ENCODE assay signal across 16 cellular contexts in the genomic region with DNA sequence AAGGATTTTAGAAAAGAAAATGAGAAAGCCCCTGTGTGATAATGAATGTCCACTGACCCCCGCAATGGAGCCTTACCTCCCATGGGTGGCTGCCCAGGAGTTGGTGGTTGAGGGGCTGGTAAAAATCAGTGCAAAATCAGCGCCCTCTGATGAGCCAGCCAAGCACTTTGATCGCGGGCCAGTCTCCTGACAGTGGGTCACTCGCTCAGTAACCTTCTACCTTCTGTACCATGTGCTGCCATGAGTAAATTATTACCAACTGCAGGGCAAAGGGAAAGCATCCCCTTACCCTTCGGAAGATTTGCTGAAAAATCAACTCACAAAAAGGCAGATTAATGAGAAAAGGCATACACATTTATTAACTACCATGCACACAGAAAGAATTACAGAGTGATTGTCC. TPM values are rescaled to one million over a fixed set of nuclear protein-coding genes. Genes with fewer than 3 reads are reported as not detected.
"Had no signal": no experiment of that assay in that cellular context is flagged by ENCODE, and none has a peak within 500 bp of the region (broad histone marks: within the 10 kb centered on the region; RNA-seq: fewer than 3 reads in every experiment).

No MANE protein-coding gene starts in this region.

- H3K27me3 ChIP-seq: transverse colon had no signal

- H3K9me3 Mint-ChIP-seq: activated naive CD8-positive, alpha-beta T cell treated with anti-CD3 and anti-CD28 coated beads, Interleukin-2, amount 10 ng/mL, durations not matched to agents 7 days and 5 days; activated T-helper 17 cell treated with anti-CD3 and anti-CD28 coated beads, Interleukin-2, amount 50 U/mL, for 72 hours; effector memory CD8-positive, alpha-beta T cell had no signal

- ATAC-seq: activated CD8-positive, alpha-beta memory T cell treated with anti-CD3 and anti-CD28 coated beads, Interleukin-2, amount 10 ng/mL, durations not matched to agents 7 days and 5 days; activated T-helper 17 cell treated with anti-CD3 and anti-CD28 coated beads, Interleukin-2, amount 50 U/mL, for 72 hours; effector memory CD8-positive, alpha-beta T cell; naive thymus-derived CD8-positive, alpha-beta T cell; stimulated activated naive CD8-positive, alpha-beta T cell treated with anti-CD3 and anti-CD28 coated beads, Interleukin-15, Interleukin-2, amounts not matched to agents 100 U/mL and 50 U/mL, for 24 hours had no signal

- H3K4me1 Mint-ChIP-seq: activated naive CD8-positive, alpha-beta T cell treated with anti-CD3 and anti-CD28 coated beads, Interleukin-2, amount 10 ng/mL, durations not matched to agents 7 days and 5 days; activated T-helper 17 cell treated with anti-CD3 and anti-CD28 coated beads, Interleukin-2, amount 50 U/mL, for 72 hours; memory B cell; naive thymus-derived CD8-positive, alpha-beta T cell had no signal

- H3K27ac Mint-ChIP-seq: activated CD4-positive, alpha-beta memory T cell treated with anti-CD3 and anti-CD28 coated beads, Interleukin-2, amount 10 ng/mL, durations not matched to agents 7 days and 5 days; activated CD8-positive, alpha-beta memory T cell treated with anti-CD3 and anti-CD28 coated beads, Interleukin-2, amount 10 ng/mL, durations not matched to agents 7 days and 5 days; activated naive CD8-positive, alpha-beta T cell treated with anti-CD3 and anti-CD28 coated beads, Interleukin-2, amount 10 ng/mL, durations not matched to agents 7 days and 5 days; activated T-helper 17 cell treated with anti-CD3 and anti-CD28 coated beads, Interleukin-2, amount 50 U/mL, for 72 hours; effector memory CD8-positive, alpha-beta T cell; memory B cell; naive thymus-derived CD8-positive, alpha-beta T cell had no signal

- H3K36me3 Mint-ChIP-seq: activated CD8-positive, alpha-beta memory T cell treated with anti-CD3 and anti-CD28 coated beads, Interleukin-2, amount 10 ng/mL, durations not matched to agents 7 days and 5 days; activated naive CD8-positive, alpha-beta T cell treated with anti-CD3 and anti-CD28 coated beads, Interleukin-2, amount 10 ng/mL, durations not matched to agents 7 days and 5 days; memory B cell; naive thymus-derived CD8-positive, alpha-beta T cell had no signal

- DNase-seq: activated CD4-positive, alpha-beta memory T cell treated with anti-CD3 and anti-CD28 coated beads, Interleukin-2, amount 10 ng/mL, durations not matched to agents 7 days and 5 days; activated CD4-positive, alpha-beta T cell treated with anti-CD3 and anti-CD28 coated beads for 48 hours; activated CD4-positive, CD25-positive, alpha-beta regulatory T cell; activated CD8-positive, alpha-beta memory T cell treated with anti-CD3 and anti-CD28 coated beads, Interleukin-2, amount 10 ng/mL, durations not matched to agents 7 days and 5 days; activated naive CD4-positive, alpha-beta T cell treated with Interleukin-2 at 50 U/mL for 16 hours; activated naive CD8-positive, alpha-beta T cell treated with anti-CD3 and anti-CD28 coated beads, Interleukin-2, amount 10 ng/mL, durations not matched to agents 7 days and 5 days; amygdala; dermis blood vessel endothelial cell; effector memory CD8-positive, alpha-beta T cell; left colon; naive thymus-derived CD8-positive, alpha-beta T cell; retina; stimulated activated naive CD8-positive, alpha-beta T cell treated with anti-CD3 and anti-CD28 coated beads, Interleukin-15, Interleukin-2, amounts not matched to agents 100 U/mL and 50 U/mL, for 24 hours; transverse colon had no signal

- H3K9me3 ChIP-seq: transverse colon had no signal

- H3K4me3 ChIP-seq: transverse colon had no signal

- H3K27ac ChIP-seq: transverse colon had no signal

- H3K36me3 ChIP-seq: transverse colon had no signal

- H3K4me3 Mint-ChIP-seq: activated CD4-positive, alpha-beta memory T cell treated with anti-CD3 and anti-CD28 coated beads, Interleukin-2, amount 10 ng/mL, durations not matched to agents 7 days and 5 days; activated CD8-positive, alpha-beta memory T cell treated with anti-CD3 and anti-CD28 coated beads, Interleukin-2, amount 10 ng/mL, durations not matched to agents 7 days and 5 days; activated naive CD8-positive, alpha-beta T cell treated with anti-CD3 and anti-CD28 coated beads, Interleukin-2, amount 10 ng/mL, durations not matched to agents 7 days and 5 days; activated T-helper 17 cell treated with anti-CD3 and anti-CD28 coated beads, Interleukin-2, amount 50 U/mL, for 72 hours; effector memory CD8-positive, alpha-beta T cell; memory B cell; naive thymus-derived CD8-positive, alpha-beta T cell had no signal

RNA-seq across cellular contexts. Expression of a gene that starts 58.8 kb away (rescaled TPM):
- total RNA-seq: activated naive CD8-positive, alpha-beta T cell treated with anti-CD3 and anti-CD28 coated beads, Interleukin-2, amount 10 ng/mL, durations not matched to agents 7 days and 5 days; naive thymus-derived CD8-positive, alpha-beta T cell had no signal
- polyA plus RNA-seq: naive thymus-derived CD8-positive, alpha-beta T cell had no signal
